ENCODE assay signal across 1 cellular context in genomic region chr11:133956650-133957633, GRCh38.
TF ChIP-seq lines count a peak whose summit lies in the region.

TSS of gene IGSF9B (minus strand) at chr11:133956968. CDS start at chr11:133956754, 214 bp downstream.

TF ChIP-seq in GM12878, 131 proteins besides CTCF, POLR2A, EP300 and RAD21 (continued from another document):
- TF ChIP-seq RCOR1 (conservative IDR thresholded peaks at IDR 0.05; ENCODE audit: low read depth, low read length) (no peak), ZNF384 (IDR thresholded peaks at IDR 0.05; ENCODE audit: borderline replicate concordance, low read depth, low read length) (no peak), TAF1 (IDR thresholded peaks at IDR 0.05; ENCODE audit: borderline replicate concordance, low read depth, low read length) (no peak), NR2C1 (IDR thresholded peaks at IDR 0.05) (peak; percentile 73)
